ENCODE assay signal across 28 cellular contexts in the genomic region with DNA sequence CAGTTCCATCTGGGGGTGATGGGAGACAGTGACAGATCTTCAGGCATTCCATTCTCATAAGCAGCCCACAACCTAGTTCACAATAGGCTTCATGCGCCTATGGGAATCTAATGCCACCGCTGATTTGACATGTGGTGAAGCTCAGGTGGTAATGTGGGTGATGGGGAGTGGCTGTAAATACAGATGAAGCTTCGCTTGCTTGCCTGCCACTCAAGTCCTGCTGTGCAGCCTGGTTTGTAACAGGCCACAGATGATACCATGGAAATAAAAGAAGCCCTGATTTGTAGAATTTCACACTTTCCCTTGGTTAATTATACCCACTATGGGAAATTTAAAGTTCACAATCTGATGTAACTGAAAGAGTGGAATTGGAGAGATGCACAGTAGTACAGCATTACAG. TPM values are rescaled to one million over a fixed set of nuclear protein-coding genes. Genes with fewer than 3 reads are reported as not detected.
"Had no signal": no experiment of that assay in that cellular context is flagged by ENCODE, and none has a peak within 500 bp of the region (broad histone marks: within the 10 kb centered on the region; RNA-seq: fewer than 3 reads in every experiment).

No MANE protein-coding gene starts in this region.

- DNase-seq: colonic mucosa; cortex of kidney; dermis blood vessel endothelial cell; dorsolateral prefrontal cortex; effector CD4-positive, alpha-beta T cell; effector CD8-positive, alpha-beta T cell; effector memory CD4-positive, alpha-beta T cell; effector memory CD8-positive, alpha-beta T cell; endodermal cell; esophagus squamous epithelium; foreskin fibroblast; foreskin keratinocyte; foreskin melanocyte; gastrocnemius medialis; glutamatergic neuron; head of caudate nucleus; heart left ventricle; heart right ventricle had no signal

- H3K9me3 ChIP-seq: colonic mucosa, esophagus squamous epithelium, gastrocnemius medialis had no signal

- H3K4me2 ChIP-seq: hepatocyte had no signal

- H3K4me1 ChIP-seq: colonic mucosa, esophagus muscularis mucosa, esophagus squamous epithelium, foreskin keratinocyte, gastrocnemius medialis, gastroesophageal sphincter, heart left ventricle, heart right ventricle had no signal

- H3K36me3 ChIP-seq: colonic mucosa, esophagus muscularis mucosa, esophagus squamous epithelium, gastrocnemius medialis, gastroesophageal sphincter, heart left ventricle, heart right ventricle had no signal

- H3K79me2 ChIP-seq: hepatocyte had no signal

- FAIRE-seq: colon, endometrium, endothelial cell of umbilical vein, frontal cortex had no signal

- ATAC-seq: effector memory CD8-positive, alpha-beta T cell; esophagus mucosa; foreskin keratinocyte; gastrocnemius medialis; gastroesophageal sphincter; heart left ventricle; heart right ventricle had no signal

- H3K4me3 ChIP-seq: colonic mucosa, coronary artery, dorsolateral prefrontal cortex, esophagus muscularis mucosa, esophagus squamous epithelium, gastrocnemius medialis, gastroesophageal sphincter, heart left ventricle, heart right ventricle, hepatocyte had no signal

- H3K27ac ChIP-seq: colonic mucosa, coronary artery, dorsolateral prefrontal cortex, epithelial cell of prostate, esophagus muscularis mucosa, esophagus squamous epithelium, foreskin keratinocyte, gastrocnemius medialis, gastroesophageal sphincter, heart left ventricle, heart right ventricle, hepatocyte had no signal

- H2AFZ ChIP-seq: hepatocyte had no signal

- H3K27me3 ChIP-seq: colonic mucosa, esophagus muscularis mucosa, gastrocnemius medialis, gastroesophageal sphincter, hepatocyte had no signal

RNA-seq across cellular contexts. Expression of a gene that starts 46.9 kb away (rescaled TPM):
- total RNA-seq: esophagus muscularis mucosa had no signal
